8 cellular contexts compared by ENCODE assay signal in the genomic region with DNA sequence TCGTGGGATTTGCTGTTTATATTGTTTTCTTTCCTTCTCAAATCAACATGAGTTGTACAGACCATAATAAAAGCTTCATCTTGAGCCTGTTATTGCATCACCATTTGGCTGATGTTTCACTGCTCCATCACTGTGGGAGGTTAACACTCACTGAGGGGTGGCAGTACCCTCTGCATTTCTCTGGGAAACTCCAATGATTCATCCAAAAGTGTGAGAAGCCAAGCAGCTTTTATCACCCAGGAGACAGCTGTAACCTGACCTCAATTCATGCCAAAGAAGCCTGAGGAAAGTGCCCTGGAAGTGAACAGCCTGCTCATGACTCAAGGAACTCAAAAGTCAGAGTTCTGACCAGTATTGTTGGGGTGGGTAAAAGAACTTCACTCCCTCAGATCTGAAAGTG.
A peak's percentile ranks its signal among the peaks of the same experiment; 100 is the strongest.
DNase-seq lines count a peak whose midpoint lies in the region; ATAC-seq and TF ChIP-seq lines count a peak whose summit lies in the region.

No MANE protein-coding gene starts in this region.

- TF ChIP-seq CTCF in IMR-90 (conservative IDR thresholded peaks at IDR 0.05; ENCODE audit: low read depth, low read length) = no peak

- no peaks in the 10 kb centered on the region for H3K79me1 ChIP-seq in IMR-90 (ENCODE audit: low read depth in 1 of 2, low read length in 2 of 2)

- no peaks in the 10 kb centered on the region for H4K20me1 ChIP-seq in IMR-90 (ENCODE audit: insufficient read depth, low read length)

- peak overlapping the region; percentile 93; the same call in 1 of the 2 replicates for H3K27ac ChIP-seq in IMR-90 (ENCODE audit: insufficient read depth, low read length)

- no TSS peak for BruUV-seq in IMR-90 (replicated peaks; lab: Mats Ljungman, UMichigan)

- peak overlapping the region; percentile 42 to 82 for H4K8ac ChIP-seq in IMR-90 (ENCODE audit: low read depth in 2 of 2, low read length in 2 of 2)

- peak overlapping the region; percentile 86; the same call in 1 of the 2 replicates for H3K56ac ChIP-seq in IMR-90 (ENCODE audit: extremely low read depth, insufficient read depth, low read length)

- POLR2A ChIA-PET in IMR-90 (lab: Charles Lee; ENCODE audit: unreplicated experiment) = no interaction called here

- no peak overlapping the region for H2AK9ac ChIP-seq in IMR-90 (replicated peaks; ENCODE audit: low read depth, low read length, poor library complexity)

- peak; percentile 20 for TF ChIP-seq RAD21 in IMR-90 (IDR thresholded peaks at IDR 0.05; ENCODE audit: low read length)

- peak overlapping the region; percentile 90; the same call in 1 of the 2 replicates for H3K18ac ChIP-seq in IMR-90 (ENCODE audit: low read depth, low read length)

- H2AK5ac ChIP-seq in IMR-90 (ENCODE audit: low read depth, low read length) = peak overlapping the region; percentile 58; the same call in 1 of the 2 replicates

- H3K4me2 ChIP-seq in IMR-90 (ENCODE audit: low read depth, low read length) = peak overlapping the region; percentile 12; the same call in 1 of the 2 replicates

- H3K9me1 ChIP-seq in IMR-90 (ENCODE audit: insufficient read depth, low read length) = peaks cover 14% of the 10 kb centered on the region; the same call in 1 of the 2 replicates

- no peak overlapping the region; the same call in 1 of the 2 replicates for H4K5ac ChIP-seq in IMR-90 (ENCODE audit: low read depth, low read length)

- H4K91ac ChIP-seq in IMR-90 (ENCODE audit: insufficient read depth, low read depth, low read length) = peak overlapping the region; percentile 87

- H3K9me3 ChIP-seq in IMR-90 (ENCODE audit: control insufficient read depth, insufficient read depth, low read length) = no peaks in the 10 kb centered on the region

- peak overlapping the region; percentile 47; the same call in 2 of the 3 replicates for H2BK15ac ChIP-seq in IMR-90 (ENCODE audit: low read depth, low read length)

- no peaks in the 10 kb centered on the region for H3K36me3 ChIP-seq in IMR-90 (ENCODE audit: control insufficient read depth, insufficient read depth, low read length)

- peaks cover 21% of the 10 kb centered on the region for H3K4me1 ChIP-seq in IMR-90 (ENCODE audit: control insufficient read depth, insufficient read depth, low read length)

- no peak for TF ChIP-seq POLR2A in IMR-90 (IDR thresholded peaks at IDR 0.05; ENCODE audit: low read depth, low read length)

- peak overlapping the region; percentile 89 for H2BK120ac ChIP-seq in IMR-90 (ENCODE audit: low read depth, low read length)

- no peak overlapping the region for H3K4me3 ChIP-seq in IMR-90 (ENCODE audit: insufficient read depth, low read depth, low read length)

- H2BK5ac ChIP-seq in IMR-90 (ENCODE audit: low read depth, low read length, poor library complexity, severe bottlenecking) = peak overlapping the region; percentile 97

- H2BK20ac ChIP-seq in IMR-90 (ENCODE audit: low read depth, low read length) = peak overlapping the region; percentile 94

- H3K23ac ChIP-seq in IMR-90 (ENCODE audit: low read depth, low read length) = peak overlapping the region; percentile 71

- peak overlapping the region; percentile 39 for H3K14ac ChIP-seq in IMR-90 (replicated peaks; ENCODE audit: low read depth, low read length)

- H3K9ac ChIP-seq in IMR-90 (ENCODE audit: low read depth, low read length) = no peak overlapping the region

- H3K4ac ChIP-seq in IMR-90 (ENCODE audit: low read depth, low read length) = peak overlapping the region; percentile 82

- in situ Hi-C loops in IMR-90 (cut with MboI; ENCODE audit: low sequenced_read_pairs) = no loop called here

- intact Hi-C loops in IMR-90 (cut with micrococcal nuclease) = loop anchor here (2.0 to 10.0 kb wide), 4 partner anchors 49 to 245 kb away; no protein-coding TSS in a partner anchor

- peak; percentile 46 for DNase-seq in Ammon's horn (ENCODE audit: low spot score)
- DNase-seq in IMR-90 = peak; percentile 99
- DNase-seq in dermis blood vessel endothelial cell = peak; percentile 93
- peak; percentile 32 for DNase-seq in midbrain (lab: John Stamatoyannopoulos, UW)
- DNase-seq in 8988T = no peak

- H3K27me3 ChIP-seq in IMR-90 (ENCODE audit: control insufficient read depth, insufficient read depth, low read length) = no peaks in the 10 kb centered on the region

- no peak overlapping the region for H2AFZ ChIP-seq in IMR-90 (replicated peaks; ENCODE audit: low read length, poor library complexity)

- CTCF ChIA-PET in IMR-90 (lab: Yijun Ruan, JAX) = interaction anchor here (0.6 to 1.3 kb wide), 3 partner anchors 165 to 274 kb away, joined by 3 to 5 read pairs (median 4); no protein-coding TSS in a partner anchor

- peak; percentile 73 for ATAC-seq in IMR-90 (ENCODE audit: low read depth)
- ATAC-seq in GM18502 (IDR thresholded peaks at IDR 0.05; ENCODE audit: poor library complexity, unreplicated experiment) = no peak
- ATAC-seq in GM19467 (IDR thresholded peaks at IDR 0.05; ENCODE audit: unreplicated experiment) = no peak
- ATAC-seq in HG03460 (IDR thresholded peaks at IDR 0.05; ENCODE audit: unreplicated experiment) = no peak

- dilution Hi-C loops in IMR-90 (cut with HindIII; ENCODE audit: low sequenced_read_pairs, unreplicated experiment) = no loop called here

- WGBS in IMR-90 (ENCODE audit: extremely low coverage in 2 of 2, insufficient read length in 1 of 2), 2 experiments = no CpG with 5 or more reads among the region's 1 CpG

TF ChIP-seq in IMR-90, 13 proteins besides CTCF, POLR2A, EP300 and RAD21:
- TF ChIP-seq MAZ (IDR thresholded peaks at IDR 0.05; ENCODE audit: borderline replicate concordance, low read depth, low read length) (peak; percentile 38; the same call in 1 of the 2 replicates), BHLHE40 (IDR thresholded peaks at IDR 0.05; ENCODE audit: low read depth, low read length) (peak; percentile 86), RCOR1 (IDR thresholded peaks at IDR 0.05; ENCODE audit: insufficient replicate concordance, low read length) (peak; percentile 80), FOS (IDR thresholded peaks at IDR 0.05; ENCODE audit: low read depth, low read length) (peak; percentile 90), NFE2L2 (IDR thresholded peaks at IDR 0.05; ENCODE audit: low read depth, low read length) (peak; percentile 26; the same call in 1 of the 2 replicates), MXI1 (IDR thresholded peaks at IDR 0.05; ENCODE audit: borderline replicate concordance, low read depth, low read length) (no peak), CEBPB (IDR thresholded peaks at IDR 0.05; ENCODE audit: low read depth, low read length) (peak; percentile 100), CHD1 (IDR thresholded peaks at IDR 0.05; ENCODE audit: low read depth, low read length) (no peak)
